ENCODE assay signal across 8 cellular contexts in the genomic region with DNA sequence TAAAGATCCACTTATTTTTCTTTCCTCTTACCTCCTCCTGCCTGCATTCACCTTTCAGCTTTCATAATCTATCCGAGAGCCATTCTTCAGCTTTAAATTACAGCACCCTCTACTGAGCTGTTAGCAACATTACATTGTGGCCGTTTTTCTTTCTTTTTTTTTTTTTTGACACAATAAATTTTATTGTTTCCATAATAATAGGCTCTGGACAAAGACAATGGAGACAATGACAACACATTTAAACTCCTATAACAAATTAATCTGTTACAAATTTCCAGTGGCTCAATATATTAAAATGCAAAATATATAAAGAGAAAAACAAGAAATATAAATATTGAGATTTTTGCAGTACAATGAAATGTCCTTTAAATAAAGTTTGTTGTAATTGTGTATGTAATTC.
A peak's percentile ranks its signal among the peaks of the same experiment; 100 is the strongest.
DNase-seq lines count a peak whose midpoint lies in the region; ATAC-seq, FAIRE-seq and TF ChIP-seq lines count a peak whose summit lies in the region.
"Not testable (repeated sequence)": the region's sequence is repeated elsewhere in the genome, so short reads cannot be mapped to it uniquely, and the experiment has no call there.

No MANE protein-coding gene starts in this region.

- not testable (repeated sequence) for H3K9me3 ChIP-seq in body of pancreas, heart right ventricle

- not testable (repeated sequence) for H3K36me3 ChIP-seq in body of pancreas (replicated peaks in 1 of 2; ENCODE audit: insufficient read depth in 1 of 2, low read depth in 2 of 2); heart right ventricle

- H3K4me1 ChIP-seq in body of pancreas, heart right ventricle: not testable (repeated sequence)

- 0 to 3% methylated on average over 2 of the region's 2 CpGs for WGBS in body of pancreas, 2 donors
- 3 to 13% methylated on average over 2 of the region's 2 CpGs for WGBS in heart right ventricle, 2 donors

- H3K27me3 ChIP-seq in body of pancreas, heart right ventricle: not testable (repeated sequence)

- not testable (repeated sequence) for H3K27ac ChIP-seq in body of pancreas, heart right ventricle

- ATAC-seq in GM18909 (IDR thresholded peaks at IDR 0.05; ENCODE audit: poor library complexity, unreplicated experiment): peak; percentile 67
- peak; percentile 63 for ATAC-seq in HG02642 (IDR thresholded peaks at IDR 0.05; ENCODE audit: poor library complexity, unreplicated experiment)
- ATAC-seq in body of pancreas: peak; percentile 58
- ATAC-seq in heart right ventricle: not testable (repeated sequence)

- TF ChIP-seq CTCF in D721Med (IDR thresholded peaks at IDR 0.05; ENCODE audit: insufficient read depth, missing control alignments) (peak; percentile 46), body of pancreas (IDR thresholded peaks at IDR 0.05) (peak in 5 of 7 experiments; percentile 15 to 43 (median 29)), heart right ventricle (IDR thresholded peaks at IDR 0.05) (peak in 5 of 9 donors; percentile 25 to 46 (median 34))

- H3K4me3 ChIP-seq in body of pancreas, heart right ventricle: not testable (repeated sequence)

- FAIRE-seq in D721Med (lab: Jason Lieb, UNC): not testable (repeated sequence)

- DNase-seq in D721Med (ENCODE audit: insufficient read length, low spot score); body of pancreas; heart right ventricle: not testable (repeated sequence)
- DNase-seq in Kasumi-1 (lab: John Stamatoyannopoulos, UW) (peak; percentile 22 to 23), OCI-M1 (lab: John Stamatoyannopoulos, UW) (peak; percentile 59), pons (ENCODE audit: low spot score) (peak; percentile 35)

- not testable (repeated sequence) for TF ChIP-seq POLR2A in body of pancreas (IDR thresholded peaks at IDR 0.05)

- intact Hi-C loops in body of pancreas (cut with DNase I); heart right ventricle (cut with DNase I): not testable (repeated sequence)
